ENCODE assay signal across 3 cellular contexts in genomic region chr1:7087888-7088287, GRCh38.
"Had no signal": no experiment of that assay in that cellular context is flagged by ENCODE, and none has a peak within 500 bp of the region (broad histone marks: within the 10 kb centered on the region; RNA-seq: fewer than 3 reads in every experiment).

No MANE protein-coding gene starts in this region.

- H3K4me3 ChIP-seq: GM12878 had no signal

- DNase-seq: GDM1, GF-D8 had no signal

- ATAC-seq: GM12878 had no signal
